1 cellular context compared by ENCODE assay signal in the genomic region with DNA sequence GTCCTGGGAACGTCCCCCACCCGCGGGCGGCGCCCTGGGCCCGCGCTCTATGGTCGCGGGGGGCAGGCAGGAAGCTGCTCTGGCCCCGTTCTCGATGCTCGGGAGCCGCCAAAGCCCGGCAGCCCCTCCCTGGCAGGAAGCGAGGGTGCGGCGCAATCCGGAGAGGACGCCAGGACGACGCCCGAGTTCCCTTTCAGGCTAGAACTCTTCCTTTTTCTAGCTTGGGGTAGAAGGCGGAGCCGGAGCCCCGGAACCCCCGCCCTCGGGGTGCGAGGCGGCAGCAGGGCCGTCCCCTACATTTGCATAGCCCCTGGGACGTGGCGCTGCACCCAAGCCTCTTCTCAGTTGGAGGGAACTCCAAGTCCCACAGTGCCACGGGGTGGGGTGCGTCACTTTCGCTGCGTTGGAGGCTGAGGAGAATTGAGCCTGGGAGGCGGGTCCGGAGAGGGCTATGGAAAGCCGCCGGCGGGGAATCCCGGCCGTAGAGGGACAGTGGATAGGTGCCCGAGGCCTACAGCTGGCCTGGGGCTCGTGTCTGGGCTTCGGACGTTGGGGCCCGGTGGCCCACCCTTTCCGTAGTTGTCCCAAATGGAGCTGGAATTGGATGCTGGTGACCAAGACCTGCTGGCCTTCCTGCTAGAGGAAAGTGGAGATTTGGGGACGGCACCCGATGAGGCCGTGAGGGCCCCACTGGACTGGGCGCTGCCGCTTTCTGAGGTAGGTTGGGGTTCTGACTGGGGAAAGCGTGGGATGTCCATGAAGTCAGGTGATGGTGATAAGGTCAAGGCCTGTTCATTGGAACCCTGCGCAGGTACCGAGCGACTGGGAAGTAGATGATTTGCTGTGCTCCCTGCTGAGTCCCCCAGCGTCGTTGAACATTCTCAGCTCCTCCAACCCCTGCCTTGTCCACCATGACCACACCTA.
TF ChIP-seq lines count a peak whose summit lies in the region.

A gene with protein sequence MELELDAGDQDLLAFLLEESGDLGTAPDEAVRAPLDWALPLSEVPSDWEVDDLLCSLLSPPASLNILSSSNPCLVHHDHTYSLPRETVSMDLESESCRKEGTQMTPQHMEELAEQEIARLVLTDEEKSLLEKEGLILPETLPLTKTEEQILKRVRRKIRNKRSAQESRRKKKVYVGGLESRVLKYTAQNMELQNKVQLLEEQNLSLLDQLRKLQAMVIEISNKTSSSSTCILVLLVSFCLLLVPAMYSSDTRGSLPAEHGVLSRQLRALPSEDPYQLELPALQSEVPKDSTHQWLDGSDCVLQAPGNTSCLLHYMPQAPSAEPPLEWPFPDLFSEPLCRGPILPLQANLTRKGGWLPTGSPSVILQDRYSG (plus strand): TSS at position 482 of the 924 bp plus-strand sequence. CDS start 107 bp downstream, at position 589.
A gene with protein sequence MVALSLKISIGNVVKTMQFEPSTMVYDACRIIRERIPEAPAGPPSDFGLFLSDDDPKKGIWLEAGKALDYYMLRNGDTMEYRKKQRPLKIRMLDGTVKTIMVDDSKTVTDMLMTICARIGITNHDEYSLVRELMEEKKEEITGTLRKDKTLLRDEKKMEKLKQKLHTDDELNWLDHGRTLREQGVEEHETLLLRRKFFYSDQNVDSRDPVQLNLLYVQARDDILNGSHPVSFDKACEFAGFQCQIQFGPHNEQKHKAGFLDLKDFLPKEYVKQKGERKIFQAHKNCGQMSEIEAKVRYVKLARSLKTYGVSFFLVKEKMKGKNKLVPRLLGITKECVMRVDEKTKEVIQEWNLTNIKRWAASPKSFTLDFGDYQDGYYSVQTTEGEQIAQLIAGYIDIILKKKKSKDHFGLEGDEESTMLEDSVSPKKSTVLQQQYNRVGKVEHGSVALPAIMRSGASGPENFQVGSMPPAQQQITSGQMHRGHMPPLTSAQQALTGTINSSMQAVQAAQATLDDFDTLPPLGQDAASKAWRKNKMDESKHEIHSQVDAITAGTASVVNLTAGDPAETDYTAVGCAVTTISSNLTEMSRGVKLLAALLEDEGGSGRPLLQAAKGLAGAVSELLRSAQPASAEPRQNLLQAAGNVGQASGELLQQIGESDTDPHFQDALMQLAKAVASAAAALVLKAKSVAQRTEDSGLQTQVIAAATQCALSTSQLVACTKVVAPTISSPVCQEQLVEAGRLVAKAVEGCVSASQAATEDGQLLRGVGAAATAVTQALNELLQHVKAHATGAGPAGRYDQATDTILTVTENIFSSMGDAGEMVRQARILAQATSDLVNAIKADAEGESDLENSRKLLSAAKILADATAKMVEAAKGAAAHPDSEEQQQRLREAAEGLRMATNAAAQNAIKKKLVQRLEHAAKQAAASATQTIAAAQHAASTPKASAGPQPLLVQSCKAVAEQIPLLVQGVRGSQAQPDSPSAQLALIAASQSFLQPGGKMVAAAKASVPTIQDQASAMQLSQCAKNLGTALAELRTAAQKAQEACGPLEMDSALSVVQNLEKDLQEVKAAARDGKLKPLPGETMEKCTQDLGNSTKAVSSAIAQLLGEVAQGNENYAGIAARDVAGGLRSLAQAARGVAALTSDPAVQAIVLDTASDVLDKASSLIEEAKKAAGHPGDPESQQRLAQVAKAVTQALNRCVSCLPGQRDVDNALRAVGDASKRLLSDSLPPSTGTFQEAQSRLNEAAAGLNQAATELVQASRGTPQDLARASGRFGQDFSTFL (N-terminal part only) (minus strand): TSS at position 11 of the 924 bp plus-strand sequence. CDS start 6,501 bp downstream, outside the sequence.

TF ChIP-seq in SK-N-SH, 30 proteins besides CTCF, POLR2A, EP300 and RAD21 (continued from another document):
- TF ChIP-seq, protein P1, sequence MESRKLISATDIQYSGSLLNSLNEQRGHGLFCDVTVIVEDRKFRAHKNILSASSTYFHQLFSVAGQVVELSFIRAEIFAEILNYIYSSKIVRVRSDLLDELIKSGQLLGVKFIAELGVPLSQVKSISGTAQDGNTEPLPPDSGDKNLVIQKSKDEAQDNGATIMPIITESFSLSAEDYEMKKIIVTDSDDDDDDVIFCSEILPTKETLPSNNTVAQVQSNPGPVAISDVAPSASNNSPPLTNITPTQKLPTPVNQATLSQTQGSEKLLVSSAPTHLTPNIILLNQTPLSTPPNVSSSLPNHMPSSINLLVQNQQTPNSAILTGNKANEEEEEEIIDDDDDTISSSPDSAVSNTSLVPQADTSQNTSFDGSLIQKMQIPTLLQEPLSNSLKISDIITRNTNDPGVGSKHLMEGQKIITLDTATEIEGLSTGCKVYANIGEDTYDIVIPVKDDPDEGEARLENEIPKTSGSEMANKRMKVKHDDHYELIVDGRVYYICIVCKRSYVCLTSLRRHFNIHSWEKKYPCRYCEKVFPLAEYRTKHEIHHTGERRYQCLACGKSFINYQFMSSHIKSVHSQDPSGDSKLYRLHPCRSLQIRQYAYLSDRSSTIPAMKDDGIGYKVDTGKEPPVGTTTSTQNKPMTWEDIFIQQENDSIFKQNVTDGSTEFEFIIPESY (IDR thresholded peaks at IDR 0.05; ENCODE audit: borderline replicate concordance, low read depth), result no peak; the same call in 1 of the 2 replicates
- peak; percentile 27 for TF ChIP-seq RCOR1 (IDR thresholded peaks at IDR 0.05; ENCODE audit: low read length)
- TF ChIP-seq, protein P2, sequence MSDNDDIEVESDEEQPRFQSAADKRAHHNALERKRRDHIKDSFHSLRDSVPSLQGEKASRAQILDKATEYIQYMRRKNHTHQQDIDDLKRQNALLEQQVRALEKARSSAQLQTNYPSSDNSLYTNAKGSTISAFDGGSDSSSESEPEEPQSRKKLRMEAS (IDR thresholded peaks at IDR 0.05; ENCODE audit: low read depth), result peak; percentile 81
- TF ChIP-seq CHD2 (IDR thresholded peaks at IDR 0.05; ENCODE audit: low read length, partially characterized antibody), result peak; percentile 65
- 0 out of 2 replicates have a peak, but pooled peaks have one; percentile 45 for TF ChIP-seq TCF12 (IDR thresholded peaks at IDR 0.05)
- TF ChIP-seq ELF1 (IDR thresholded peaks at IDR 0.05), result peak; percentile 90
- no peak for TF ChIP-seq MXI1 (IDR thresholded peaks at IDR 0.05; ENCODE audit: low read depth, low read length)
- no peak; the same call in 1 of the 2 replicates for TF ChIP-seq NRF1 (IDR thresholded peaks at IDR 0.05; ENCODE audit: low read depth, low read length)
- TF ChIP-seq NFIC (IDR thresholded peaks at IDR 0.05; ENCODE audit: borderline replicate concordance), result no peak
- 0 out of 2 replicates have a peak, but pooled peaks have one; percentile 20 for TF ChIP-seq FOXJ3 (CRISPR knock-in tag; IDR thresholded peaks at IDR 0.05)
- no peak for TF ChIP-seq MEF2A (IDR thresholded peaks at IDR 0.05; ENCODE audit: borderline replicate concordance, low read depth)
- TF ChIP-seq TEAD4 (IDR thresholded peaks at IDR 0.05; ENCODE audit: borderline replicate concordance, insufficient read depth), result 0 out of 2 replicates have a peak, but pooled peaks have one; percentile 49
- no peak for TF ChIP-seq JUND (IDR thresholded peaks at IDR 0.05)
- TF ChIP-seq RFX5 (IDR thresholded peaks at IDR 0.05; ENCODE audit: low read length), result peak; percentile 32; the same call in 1 of the 2 replicates
- peak; percentile 46; the same call in 1 of the 2 replicates for TF ChIP-seq FOXM1 (IDR thresholded peaks at IDR 0.05; ENCODE audit: low read depth)
- peak; percentile 20; the same call in 1 of the 2 replicates for TF ChIP-seq FOSL2 (IDR thresholded peaks at IDR 0.05; ENCODE audit: borderline replicate concordance, low read depth)
- TF ChIP-seq RXRA (IDR thresholded peaks at IDR 0.05; ENCODE audit: borderline replicate concordance, low read depth), result no peak
- peak; percentile 82 for TF ChIP-seq SIN3A (IDR thresholded peaks at IDR 0.05; ENCODE audit: borderline replicate concordance, low read depth, low read length)
- TF ChIP-seq GATA2 (CRISPR knock-in tag; IDR thresholded peaks at IDR 0.05), result no peak
- TF ChIP-seq, protein P3, sequence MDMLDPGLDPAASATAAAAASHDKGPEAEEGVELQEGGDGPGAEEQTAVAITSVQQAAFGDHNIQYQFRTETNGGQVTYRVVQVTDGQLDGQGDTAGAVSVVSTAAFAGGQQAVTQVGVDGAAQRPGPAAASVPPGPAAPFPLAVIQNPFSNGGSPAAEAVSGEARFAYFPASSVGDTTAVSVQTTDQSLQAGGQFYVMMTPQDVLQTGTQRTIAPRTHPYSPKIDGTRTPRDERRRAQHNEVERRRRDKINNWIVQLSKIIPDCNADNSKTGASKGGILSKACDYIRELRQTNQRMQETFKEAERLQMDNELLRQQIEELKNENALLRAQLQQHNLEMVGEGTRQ (IDR thresholded peaks at IDR 0.05; ENCODE audit: borderline replicate concordance, low read depth, low read length), result no peak
- TF ChIP-seq, protein P4, sequence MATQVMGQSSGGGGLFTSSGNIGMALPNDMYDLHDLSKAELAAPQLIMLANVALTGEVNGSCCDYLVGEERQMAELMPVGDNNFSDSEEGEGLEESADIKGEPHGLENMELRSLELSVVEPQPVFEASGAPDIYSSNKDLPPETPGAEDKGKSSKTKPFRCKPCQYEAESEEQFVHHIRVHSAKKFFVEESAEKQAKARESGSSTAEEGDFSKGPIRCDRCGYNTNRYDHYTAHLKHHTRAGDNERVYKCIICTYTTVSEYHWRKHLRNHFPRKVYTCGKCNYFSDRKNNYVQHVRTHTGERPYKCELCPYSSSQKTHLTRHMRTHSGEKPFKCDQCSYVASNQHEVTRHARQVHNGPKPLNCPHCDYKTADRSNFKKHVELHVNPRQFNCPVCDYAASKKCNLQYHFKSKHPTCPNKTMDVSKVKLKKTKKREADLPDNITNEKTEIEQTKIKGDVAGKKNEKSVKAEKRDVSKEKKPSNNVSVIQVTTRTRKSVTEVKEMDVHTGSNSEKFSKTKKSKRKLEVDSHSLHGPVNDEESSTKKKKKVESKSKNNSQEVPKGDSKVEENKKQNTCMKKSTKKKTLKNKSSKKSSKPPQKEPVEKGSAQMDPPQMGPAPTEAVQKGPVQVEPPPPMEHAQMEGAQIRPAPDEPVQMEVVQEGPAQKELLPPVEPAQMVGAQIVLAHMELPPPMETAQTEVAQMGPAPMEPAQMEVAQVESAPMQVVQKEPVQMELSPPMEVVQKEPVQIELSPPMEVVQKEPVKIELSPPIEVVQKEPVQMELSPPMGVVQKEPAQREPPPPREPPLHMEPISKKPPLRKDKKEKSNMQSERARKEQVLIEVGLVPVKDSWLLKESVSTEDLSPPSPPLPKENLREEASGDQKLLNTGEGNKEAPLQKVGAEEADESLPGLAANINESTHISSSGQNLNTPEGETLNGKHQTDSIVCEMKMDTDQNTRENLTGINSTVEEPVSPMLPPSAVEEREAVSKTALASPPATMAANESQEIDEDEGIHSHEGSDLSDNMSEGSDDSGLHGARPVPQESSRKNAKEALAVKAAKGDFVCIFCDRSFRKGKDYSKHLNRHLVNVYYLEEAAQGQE (IDR thresholded peaks at IDR 0.05; ENCODE audit: low read depth, low read length), result no peak
- TF ChIP-seq, protein P5, sequence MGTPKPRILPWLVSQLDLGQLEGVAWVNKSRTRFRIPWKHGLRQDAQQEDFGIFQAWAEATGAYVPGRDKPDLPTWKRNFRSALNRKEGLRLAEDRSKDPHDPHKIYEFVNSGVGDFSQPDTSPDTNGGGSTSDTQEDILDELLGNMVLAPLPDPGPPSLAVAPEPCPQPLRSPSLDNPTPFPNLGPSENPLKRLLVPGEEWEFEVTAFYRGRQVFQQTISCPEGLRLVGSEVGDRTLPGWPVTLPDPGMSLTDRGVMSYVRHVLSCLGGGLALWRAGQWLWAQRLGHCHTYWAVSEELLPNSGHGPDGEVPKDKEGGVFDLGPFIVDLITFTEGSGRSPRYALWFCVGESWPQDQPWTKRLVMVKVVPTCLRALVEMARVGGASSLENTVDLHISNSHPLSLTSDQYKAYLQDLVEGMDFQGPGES (IDR thresholded peaks at IDR 0.05; ENCODE audit: low read depth, low read length), result no peak
- TF ChIP-seq, protein P6, sequence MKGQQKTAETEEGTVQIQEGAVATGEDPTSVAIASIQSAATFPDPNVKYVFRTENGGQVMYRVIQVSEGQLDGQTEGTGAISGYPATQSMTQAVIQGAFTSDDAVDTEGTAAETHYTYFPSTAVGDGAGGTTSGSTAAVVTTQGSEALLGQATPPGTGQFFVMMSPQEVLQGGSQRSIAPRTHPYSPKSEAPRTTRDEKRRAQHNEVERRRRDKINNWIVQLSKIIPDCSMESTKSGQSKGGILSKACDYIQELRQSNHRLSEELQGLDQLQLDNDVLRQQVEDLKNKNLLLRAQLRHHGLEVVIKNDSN (IDR thresholded peaks at IDR 0.05; ENCODE audit: borderline replicate concordance, low read depth), result no peak
- no peak; the same call in 1 of the 2 replicates for TF ChIP-seq SMC3 (IDR thresholded peaks at IDR 0.05; ENCODE audit: low read depth, low read length)
